Comparison of ENCODE assay signal across 31 cellular contexts in genomic region chr1:3183439-3183838, GRCh38.
"Had no signal": no experiment of that assay in that cellular context is flagged by ENCODE, and none has a peak within 500 bp of the region (broad histone marks: within the 10 kb centered on the region; RNA-seq: fewer than 3 reads in every experiment).

No MANE protein-coding gene starts in this region.

- H3K36me3 Mint-ChIP-seq: activated CD4-positive, alpha-beta memory T cell treated with anti-CD3 and anti-CD28 coated beads for 36 hours; immature natural killer cell; natural killer cell treated with Interleukin-12 subunit alpha and Interleukin-12 subunit beta and Interleukin-15 and Interleukin-18, amount 100 ng/mL, for 72 hours; stimulated activated naive B cell treated with anti-CD40 and anti-IgM and Interleukin-4, amounts not matched to agents 10 μg/mL and 1 μg/mL and 100 μg/mL, for 72 hours had no signal

- H3K27me3 ChIP-seq: pancreas, transverse colon had no signal

- H3K4me3 Mint-ChIP-seq: activated CD4-positive, alpha-beta memory T cell treated with anti-CD3 and anti-CD28 coated beads for 36 hours; dendritic cell treated with granulocyte-macrophage colony-stimulating factor and Interleukin-4, amounts not matched to agents 40 ng/mL and 50 ng/mL, for 4 days; endodermal cell; immature natural killer cell; natural killer cell treated with Interleukin-12 subunit alpha and Interleukin-12 subunit beta and Interleukin-15 and Interleukin-18, amount 100 ng/mL, for 72 hours; stimulated activated naive B cell treated with anti-CD40 and anti-IgM and Interleukin-4, amounts not matched to agents 10 μg/mL and 1 μg/mL and 100 μg/mL, for 72 hours; T-helper 17 cell had no signal

- H3K4me3 ChIP-seq: breast epithelium, lower lobe of right lung, pancreas, psoas muscle, suprapubic skin, transverse colon had no signal

- H3K27ac ChIP-seq: breast epithelium, lower lobe of right lung, pancreas, psoas muscle, suprapubic skin, transverse colon, VCaP had no signal

- H3K9me3 ChIP-seq: breast epithelium, lower lobe of right lung, pancreas, psoas muscle, suprapubic skin, transverse colon had no signal

- DNase-seq: activated CD4-positive, alpha-beta memory T cell treated with anti-CD3 and anti-CD28 coated beads for 36 hours; activated CD4-positive, alpha-beta T cell treated with anti-CD3 and anti-CD28 coated beads for 48 hours; activated CD8-positive, alpha-beta memory T cell treated with anti-CD3 and anti-CD28 coated beads, Interleukin-2, amount 50 U/mL, for 4 hours; activated gamma-delta T cell treated with Interleukin-2 at 50 U/mL for 16 hours; activated naive CD4-positive, alpha-beta T cell treated with anti-CD3 and anti-CD28 coated beads, Interleukin-2, amount 50 U/mL, for 16 hours; activated T-cell treated with anti-CD3 and anti-CD28 coated beads, Interleukin-2, amount 50 U/mL, for 1 hour; amniotic stem cell; central memory CD4-positive, alpha-beta T cell; endodermal cell; foreskin fibroblast; head of caudate nucleus; hypothalamus; immature natural killer cell; lower lobe of right lung; mesenchymal stem cell; pancreas; psoas muscle; right cardiac atrium; stimulated activated CD4-positive, alpha-beta T cell treated with anti-CD3 and anti-CD28 coated beads, Interleukin-15, amount 100 ng/mL, for 24 hours; stimulated activated CD4-positive, alpha-beta T cell treated with anti-CD3 and anti-CD28 coated beads, Interleukin-2, amount 100 ng/mL, for 24 hours; stimulated activated naive B cell treated with anti-CD40 and anti-IgM and Interleukin-4, amounts not matched to agents 10 μg/mL and 1 μg/mL and 100 μg/mL, for 72 hours; T-helper 17 cell; transverse colon had no signal

- H3K4me1 Mint-ChIP-seq: immature natural killer cell; stimulated activated naive B cell treated with anti-CD40 and anti-IgM and Interleukin-4, amounts not matched to agents 10 μg/mL and 1 μg/mL and 100 μg/mL, for 72 hours; T-helper 17 cell had no signal

- ATAC-seq: activated CD4-positive, CD25-positive, alpha-beta regulatory T cell treated with anti-CD3 and anti-CD28 coated beads, Interleukin-2, amount 50 U/mL, for 24 hours; esophagus mucosa; left lobe of liver; lower lobe of right lung; natural killer cell treated with Interleukin-12 subunit alpha and Interleukin-12 subunit beta and Interleukin-15 and Interleukin-18, amount 100 ng/mL, for 72 hours; pancreas; psoas muscle; right cardiac atrium; stimulated activated naive B cell treated with anti-CD40 and anti-IgM and Interleukin-4, amounts not matched to agents 10 μg/mL and 1 μg/mL and 100 μg/mL, for 72 hours; T-helper 17 cell had no signal

- H3K27ac Mint-ChIP-seq: activated CD4-positive, alpha-beta memory T cell treated with anti-CD3 and anti-CD28 coated beads for 36 hours; dendritic cell treated with granulocyte-macrophage colony-stimulating factor and Interleukin-4, amounts not matched to agents 40 ng/mL and 50 ng/mL, for 4 days; endodermal cell; immature natural killer cell; natural killer cell treated with Interleukin-12 subunit alpha and Interleukin-12 subunit beta and Interleukin-15 and Interleukin-18, amount 100 ng/mL, for 72 hours; stimulated activated naive B cell treated with anti-CD40 and anti-IgM and Interleukin-4, amounts not matched to agents 10 μg/mL and 1 μg/mL and 100 μg/mL, for 72 hours; T-helper 17 cell had no signal

- H3K36me3 ChIP-seq: breast epithelium, lower lobe of right lung, pancreas, suprapubic skin, transverse colon had no signal

- H3K9me3 Mint-ChIP-seq: activated CD4-positive, alpha-beta memory T cell treated with anti-CD3 and anti-CD28 coated beads for 36 hours; dendritic cell treated with granulocyte-macrophage colony-stimulating factor and Interleukin-4, amounts not matched to agents 40 ng/mL and 50 ng/mL, for 4 days; immature natural killer cell; natural killer cell treated with Interleukin-12 subunit alpha and Interleukin-12 subunit beta and Interleukin-15 and Interleukin-18, amount 100 ng/mL, for 72 hours; stimulated activated naive B cell treated with anti-CD40 and anti-IgM and Interleukin-4, amounts not matched to agents 10 μg/mL and 1 μg/mL and 100 μg/mL, for 72 hours had no signal
